11 cellular contexts compared by ENCODE assay signal in the genomic region with DNA sequence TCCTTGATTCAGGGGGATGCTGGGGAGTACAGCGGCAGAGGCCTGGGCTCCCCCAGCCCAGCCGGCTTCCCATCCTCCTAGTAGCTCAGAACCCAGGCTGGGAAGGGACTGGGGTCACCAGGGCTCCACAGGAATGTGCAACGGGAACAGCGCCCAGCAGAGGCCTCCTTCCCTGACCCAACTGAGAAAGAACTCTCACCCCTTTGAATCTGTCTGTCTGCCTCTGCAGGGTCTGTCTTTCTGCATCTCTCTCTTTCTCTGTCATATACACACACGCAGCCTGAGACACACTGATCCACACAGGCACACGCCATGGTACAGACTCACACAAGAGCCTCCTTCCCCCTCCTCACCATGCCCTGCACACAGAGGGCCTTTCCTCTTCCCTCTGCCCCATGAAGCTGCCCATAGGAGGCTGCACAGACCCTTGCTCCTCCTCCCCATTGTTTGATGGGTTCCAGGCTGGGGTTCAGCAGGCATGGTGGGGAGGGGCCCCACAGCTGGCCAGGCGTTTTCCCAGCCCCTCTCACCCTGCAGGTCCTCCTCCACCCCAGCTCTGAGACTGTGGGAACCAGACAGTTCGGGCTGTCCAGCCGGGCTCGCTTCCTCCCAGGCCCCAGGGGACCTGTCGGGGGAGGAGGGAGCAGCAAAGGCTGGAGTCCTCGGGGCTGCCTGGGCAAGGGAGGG. TPM values are rescaled to one million over a fixed set of nuclear protein-coding genes. Genes with fewer than 3 reads are reported as not detected.
A peak's percentile ranks its signal among the peaks of the same experiment; 100 is the strongest.
DNase-seq lines count a peak whose midpoint lies in the region; ATAC-seq and TF ChIP-seq lines count a peak whose summit lies in the region.
"Had no signal": no experiment of that assay in that cellular context is flagged by ENCODE, and none has a peak within 500 bp of the region (broad histone marks: within the 10 kb centered on the region; RNA-seq: fewer than 3 reads in every experiment).

No MANE protein-coding gene starts in this region.

- H3K4me1 ChIP-seq in Panc1 (ENCODE audit: control insufficient read depth, insufficient read depth, low read length), result peaks cover 72% of the 10 kb centered on the region

- H3K4me3 ChIP-seq in Panc1 (ENCODE audit: low read depth in 2 of 2, low read length in 2 of 2) (peak overlapping the region in 1 of 2 experiments; percentile 20; a peak in 2 of 4 replicates), fibroblast of the aortic adventitia (ENCODE audit: low read depth, low read length) (no peak overlapping the region)

- DNase-seq in Panc1 (ENCODE audit: low read depth, low spot score), result no peak
- DNase-seq in fibroblast of the aortic adventitia (ENCODE audit: low read depth), result peak; percentile 68
- DNase-seq in mesothelial cell of epicardium (ENCODE audit: low spot score in 2 of 2, unreplicated experiment in 2 of 2), result peak in 1 of 2 experiments; percentile 41
- no peak for DNase-seq in T1000 (lab: John Stamatoyannopoulos, UW)
- no peak for DNase-seq in activated CD4-positive, alpha-beta T cell treated with anti-CD3 and anti-CD28 coated beads, Interleukin-2, amount 10 ng/mL, durations not matched to agents 7 days and 5 days
- DNase-seq: activated CD8-positive, alpha-beta T cell treated with anti-CD3 and anti-CD28 coated beads, Interleukin-2, amount 10 ng/mL, durations not matched to agents 7 days and 5 days; NCI-H1417 treated with DMSO at 0.1 percent for 48 hours; RPMI8226 had no signal

- CTCF ChIA-PET in Panc1 (lab: Charles Lee), result no interaction called here
- CTCF ChIA-PET in activated CD4-positive, alpha-beta T cell treated with anti-CD3 and anti-CD28 coated beads, Interleukin-2, amount 10 ng/mL, durations not matched to agents 7 days and 5 days (lab: Charles Lee), result interaction anchor here (1.6 kb wide), 1 partner anchor 19 kb away, joined by 3 read pairs; no protein-coding TSS in a partner anchor

- intact Hi-C loops in Panc1 (cut with micrococcal nuclease; ENCODE audit: unreplicated experiment), result no loop called here

- peak; percentile 53 for ATAC-seq in Panc1
- ATAC-seq in HG03460 (IDR thresholded peaks at IDR 0.05; ENCODE audit: unreplicated experiment), result no peak
- ATAC-seq in stimulated activated memory B cell treated with anti-CD40 and anti-IgM and Interleukin-4, amounts not matched to agents 10 μg/mL and 1 μg/mL and 100 μg/mL, for 72 hours, result no peak
- ATAC-seq: activated CD8-positive, alpha-beta T cell treated with anti-CD3 and anti-CD28 coated beads, Interleukin-2, amount 10 ng/mL, durations not matched to agents 7 days and 5 days had no signal

- H3K36me3 ChIP-seq in Panc1 (ENCODE audit: control insufficient read depth, insufficient read depth, low read length), result no peaks in the 10 kb centered on the region

- TF ChIP-seq CTCF in Panc1 (IDR thresholded peaks at IDR 0.05) (no peak), fibroblast of the aortic adventitia (IDR thresholded peaks at IDR 0.05; ENCODE audit: insufficient read depth, low read length) (peak; percentile 7), mesothelial cell of epicardium (IDR thresholded peaks at IDR 0.05; ENCODE audit: unreplicated experiment) (no peak)

- H3K27me3 Mint-ChIP-seq in mesothelial cell of epicardium (ENCODE audit: low read depth), result no peaks in the 10 kb centered on the region
- no peaks in the 10 kb centered on the region for H3K27me3 Mint-ChIP-seq in activated CD4-positive, alpha-beta T cell treated with anti-CD3 and anti-CD28 coated beads, Interleukin-2, amount 10 ng/mL, durations not matched to agents 7 days and 5 days
- no peaks in the 10 kb centered on the region for H3K27me3 Mint-ChIP-seq in stimulated activated memory B cell treated with anti-CD40 and anti-IgM and Interleukin-4, amounts not matched to agents 10 μg/mL and 1 μg/mL and 100 μg/mL, for 72 hours

- peak overlapping the region; percentile 84 for H3K27ac ChIP-seq in Panc1 (ENCODE audit: low read length)

- in situ Hi-C loops in Panc1 (cut with HindIII; ENCODE audit: low pct_unique_long_range_greater_than_20kb, low sequenced_read_pairs), result no loop called here

- no peaks in the 10 kb centered on the region for H3K36me3 Mint-ChIP-seq in mesothelial cell of epicardium
- H3K36me3 Mint-ChIP-seq in activated CD4-positive, alpha-beta T cell treated with anti-CD3 and anti-CD28 coated beads, Interleukin-2, amount 10 ng/mL, durations not matched to agents 7 days and 5 days (ENCODE audit: low read depth), result no peaks in the 10 kb centered on the region
- no peaks in the 10 kb centered on the region for H3K36me3 Mint-ChIP-seq in stimulated activated memory B cell treated with anti-CD40 and anti-IgM and Interleukin-4, amounts not matched to agents 10 μg/mL and 1 μg/mL and 100 μg/mL, for 72 hours

- no peak overlapping the region for H3K4me3 Mint-ChIP-seq in mesothelial cell of epicardium
- no peak overlapping the region for H3K4me3 Mint-ChIP-seq in activated CD4-positive, alpha-beta T cell treated with anti-CD3 and anti-CD28 coated beads, Interleukin-2, amount 10 ng/mL, durations not matched to agents 7 days and 5 days
- H3K4me3 Mint-ChIP-seq in stimulated activated memory B cell treated with anti-CD40 and anti-IgM and Interleukin-4, amounts not matched to agents 10 μg/mL and 1 μg/mL and 100 μg/mL, for 72 hours, result no peak overlapping the region
- H3K4me3 Mint-ChIP-seq: activated CD8-positive, alpha-beta T cell treated with anti-CD3 and anti-CD28 coated beads, Interleukin-2, amount 10 ng/mL, durations not matched to agents 7 days and 5 days; dendritic cell treated with granulocyte-macrophage colony-stimulating factor and Interleukin-4, amounts not matched to agents 40 ng/mL and 50 ng/mL, for 4 days had no signal

- H3K9me3 Mint-ChIP-seq in mesothelial cell of epicardium, result no peaks in the 10 kb centered on the region
- no peaks in the 10 kb centered on the region for H3K9me3 Mint-ChIP-seq in activated CD4-positive, alpha-beta T cell treated with anti-CD3 and anti-CD28 coated beads, Interleukin-2, amount 10 ng/mL, durations not matched to agents 7 days and 5 days
- H3K9me3 Mint-ChIP-seq in stimulated activated memory B cell treated with anti-CD40 and anti-IgM and Interleukin-4, amounts not matched to agents 10 μg/mL and 1 μg/mL and 100 μg/mL, for 72 hours, result no peaks in the 10 kb centered on the region
- H3K9me3 Mint-ChIP-seq: dendritic cell treated with granulocyte-macrophage colony-stimulating factor and Interleukin-4, amounts not matched to agents 40 ng/mL and 50 ng/mL, for 4 days had no signal

- H3K9me3 ChIP-seq in Panc1 (ENCODE audit: control insufficient read depth, insufficient read depth, low read depth, low read length), result no peaks in the 10 kb centered on the region

- no peaks in the 10 kb centered on the region for H3K27me3 ChIP-seq in Panc1 (ENCODE audit: control insufficient read depth, insufficient read depth, low read length)

- peak overlapping the region; percentile 80 for H3K27ac Mint-ChIP-seq in mesothelial cell of epicardium
- H3K27ac Mint-ChIP-seq in activated CD4-positive, alpha-beta T cell treated with anti-CD3 and anti-CD28 coated beads, Interleukin-2, amount 10 ng/mL, durations not matched to agents 7 days and 5 days, result no peak overlapping the region
- no peak overlapping the region for H3K27ac Mint-ChIP-seq in stimulated activated memory B cell treated with anti-CD40 and anti-IgM and Interleukin-4, amounts not matched to agents 10 μg/mL and 1 μg/mL and 100 μg/mL, for 72 hours
- H3K27ac Mint-ChIP-seq: activated CD8-positive, alpha-beta T cell treated with anti-CD3 and anti-CD28 coated beads, Interleukin-2, amount 10 ng/mL, durations not matched to agents 7 days and 5 days; dendritic cell treated with granulocyte-macrophage colony-stimulating factor and Interleukin-4, amounts not matched to agents 40 ng/mL and 50 ng/mL, for 4 days had no signal

- POLR2A ChIA-PET in Panc1 (lab: Charles Lee), result interaction anchor here (0.5 kb wide), 2 partner anchors 342 to 642 kb away, joined by 5 to 7 read pairs; no protein-coding TSS in a partner anchor
- POLR2A ChIA-PET in activated CD4-positive, alpha-beta T cell treated with anti-CD3 and anti-CD28 coated beads, Interleukin-2, amount 10 ng/mL, durations not matched to agents 7 days and 5 days (lab: Charles Lee), result no interaction called here

- H3K4me1 Mint-ChIP-seq in mesothelial cell of epicardium, result peaks cover 24% of the 10 kb centered on the region
- no peaks in the 10 kb centered on the region for H3K4me1 Mint-ChIP-seq in activated CD4-positive, alpha-beta T cell treated with anti-CD3 and anti-CD28 coated beads, Interleukin-2, amount 10 ng/mL, durations not matched to agents 7 days and 5 days
- peaks cover 7% of the 10 kb centered on the region for H3K4me1 Mint-ChIP-seq in stimulated activated memory B cell treated with anti-CD40 and anti-IgM and Interleukin-4, amounts not matched to agents 10 μg/mL and 1 μg/mL and 100 μg/mL, for 72 hours

- no TSS peak for BruUV-seq in Panc1 (replicated peaks; lab: Mats Ljungman, UMichigan)

RNA-seq across cellular contexts. Expression of a gene that starts 2.8 kb away (rescaled TPM):
- total RNA-seq in Panc1 (2021; ENCODE audit: unreplicated experiment), result 6.3 TPM
- 6.0 TPM for polyA plus RNA-seq in Panc1 (2012; ENCODE audit: insufficient read length)
- total RNA-seq in fibroblast of the aortic adventitia (ENCODE audit: low replicate concordance), result 2.3 TPM in 1 of 2 replicates, not detected in the other
- 1.9 to 2.5 TPM (median 2.1 TPM) in 3 replicates for total RNA-seq in mesothelial cell of epicardium
- total RNA-seq in activated CD4-positive, alpha-beta T cell treated with anti-CD3 and anti-CD28 coated beads, Interleukin-2, amount 10 ng/mL, durations not matched to agents 7 days and 5 days, result not detected
- total RNA-seq: activated CD8-positive, alpha-beta T cell treated with anti-CD3 and anti-CD28 coated beads, Interleukin-2, amount 10 ng/mL, durations not matched to agents 7 days and 5 days had no signal

RNA-seq across cellular contexts. Expression of a gene that starts 23.5 kb away (rescaled TPM):
- 0.87 TPM for total RNA-seq in Panc1 (2021; ENCODE audit: unreplicated experiment)
- 0.15 TPM for polyA plus RNA-seq in Panc1 (2012; ENCODE audit: insufficient read length)
- total RNA-seq in fibroblast of the aortic adventitia (ENCODE audit: low replicate concordance), result 0.18 TPM in 1 of 2 replicates, not detected in the other
- total RNA-seq in mesothelial cell of epicardium, result 0.27 to 0.49 TPM (median 0.38 TPM) in 3 replicates
- under 1 TPM; 0.52 to 0.87 TPM for total RNA-seq in activated CD4-positive, alpha-beta T cell treated with anti-CD3 and anti-CD28 coated beads, Interleukin-2, amount 10 ng/mL, durations not matched to agents 7 days and 5 days

RNA-seq across cellular contexts. Expression of a gene that starts 27.7 kb away (rescaled TPM):
- 23.6 TPM for total RNA-seq in Panc1 (2021; ENCODE audit: unreplicated experiment)
- 16.1 TPM for polyA plus RNA-seq in Panc1 (2012; ENCODE audit: insufficient read length)
- total RNA-seq in fibroblast of the aortic adventitia (ENCODE audit: low replicate concordance), result 9.9 TPM in 1 of 2 replicates, not detected in the other
- 8.4 to 10.4 TPM (median 8.5 TPM) in 3 replicates for total RNA-seq in mesothelial cell of epicardium
- not detected for total RNA-seq in activated CD4-positive, alpha-beta T cell treated with anti-CD3 and anti-CD28 coated beads, Interleukin-2, amount 10 ng/mL, durations not matched to agents 7 days and 5 days
- total RNA-seq: activated CD8-positive, alpha-beta T cell treated with anti-CD3 and anti-CD28 coated beads, Interleukin-2, amount 10 ng/mL, durations not matched to agents 7 days and 5 days had no signal

RNA-seq across cellular contexts. Expression of a gene that starts 27.8 kb away (rescaled TPM):
- total RNA-seq in Panc1 (2021; ENCODE audit: unreplicated experiment) (2.1 TPM), fibroblast of the aortic adventitia (ENCODE audit: low replicate concordance) (0.09 and 0.41 TPM in 2 replicates), mesothelial cell of epicardium (0.52 to 0.86 TPM (median 0.67 TPM) in 3 replicates)
- polyA plus RNA-seq in Panc1 (2012; ENCODE audit: insufficient read length), result 3.1 TPM
- not detected for total RNA-seq in activated CD4-positive, alpha-beta T cell treated with anti-CD3 and anti-CD28 coated beads, Interleukin-2, amount 10 ng/mL, durations not matched to agents 7 days and 5 days
- total RNA-seq: activated CD8-positive, alpha-beta T cell treated with anti-CD3 and anti-CD28 coated beads, Interleukin-2, amount 10 ng/mL, durations not matched to agents 7 days and 5 days had no signal
